Comparison of ENCODE assay signal across 8 cellular contexts in genomic region chr19:49553451-49554271, GRCh38. TPM values are rescaled to one million over a fixed set of nuclear protein-coding genes. Genes with fewer than 3 reads are reported as not detected.
DNase-seq lines count a peak whose midpoint lies in the region; ATAC-seq, FAIRE-seq and TF ChIP-seq lines count a peak whose summit lies in the region.

No MANE protein-coding gene starts in this region.

- H3K36me3 ChIP-seq in A673 (ENCODE audit: insufficient read depth, low read length, poor library complexity, severe bottlenecking) (peaks cover 47% of the 10 kb centered on the region), mucosa of descending colon (ENCODE audit: low read depth) (no peaks in the 10 kb centered on the region)

- TF ChIP-seq CTCF in A673 (conservative IDR thresholded peaks at IDR 0.05; ENCODE audit: low read depth, low read length), result no peak
- no peak for TF ChIP-seq CTCF in mucosa of descending colon (IDR thresholded peaks at IDR 0.05)

- ATAC-seq in mucosa of descending colon, result peak; percentile 70

- peaks cover 15% of the 10 kb centered on the region for H3K4me1 ChIP-seq in A673 (ENCODE audit: insufficient read depth, low read length, poor library complexity, severe bottlenecking)
- peaks cover 48% of the 10 kb centered on the region for H3K4me1 ChIP-seq in mucosa of descending colon (ENCODE audit: low read depth)

- no TSS peak for BruUV-seq in A673 (replicated peaks; lab: Mats Ljungman, UMichigan)

- peak overlapping the region; percentile 43 for H3K27ac ChIP-seq in A673 (ENCODE audit: low read depth, low read length, poor library complexity, severe bottlenecking)

- no peak for FAIRE-seq in RCC 7860 (lab: Jason Lieb, UNC)

- H3K9me3 ChIP-seq in A673 (ENCODE audit: low read depth, low read length, poor library complexity, severe bottlenecking) (no peaks in the 10 kb centered on the region), mucosa of descending colon (no peaks in the 10 kb centered on the region)

- POLR2A ChIA-PET in A673 (lab: Charles Lee; ENCODE audit: low non-redundant PET), result no interaction called here

- CTCF ChIA-PET in A673 (lab: Charles Lee), result no interaction called here

- no peak overlapping the region for H3K4me3 ChIP-seq in A673 (ENCODE audit: low read depth, low read length, poor library complexity, severe bottlenecking)
- H3K4me3 ChIP-seq in mucosa of descending colon, result no peak overlapping the region

- no peak for DNase-seq in A673 (ENCODE audit: low spot score)
- peak; percentile 23 for DNase-seq in RCC 7860 (ENCODE audit: low spot score)
- DNase-seq in astrocyte of the hippocampus (ENCODE audit: low read depth, low spot score), result peak; percentile 58
- DNase-seq in mucosa of descending colon, result peak; percentile 66 to 81 (median 71)
- no peak for DNase-seq in SKM-1 (lab: John Stamatoyannopoulos, UW; ENCODE audit: unreplicated experiment)
- no peak for DNase-seq in NCI-H524 treated with DMSO at 0.1 percent for 48 hours (lab: John Stamatoyannopoulos, UW)
- DNase-seq in NCI-H82 treated with DMSO at 0.1 percent for 48 hours (lab: John Stamatoyannopoulos, UW; ENCODE audit: unreplicated experiment), result no peak
- DNase-seq in NCI-H446 treated with DMSO at 0.1 percent for 48 hours (lab: John Stamatoyannopoulos, UW), result no peak

- intact Hi-C loops in A673 (cut with micrococcal nuclease; ENCODE audit: unreplicated experiment) (no loop called here), mucosa of descending colon (cut with DNase I, micrococcal nuclease) (no loop called here)

- no peaks in the 10 kb centered on the region for H3K27me3 ChIP-seq in A673 (replicated peaks; ENCODE audit: insufficient read depth, low read depth, low read length, poor library complexity)

RNA-seq across cellular contexts. Expression of gene RCN3, which starts 25.9 kb away (rescaled TPM):
- 82.9 and 95.3 TPM in 2 replicates for total RNA-seq in A673 (2021)
- 10 to 100 TPM; 28.5 to 42.2 (median 34.0) TPM for total RNA-seq in mucosa of descending colon

RNA-seq across cellular contexts. Expression of gene NOSIP, which starts 26.7 kb away (rescaled TPM):
- total RNA-seq in A673 (2021) (169 and 178 TPM in 2 replicates), mucosa of descending colon (10 to 100 TPM; 59.2 to 72.5 (median 66.3) TPM)

RNA-seq across cellular contexts. Expression of gene PRRG2, which starts 27.5 kb away (rescaled TPM):
- total RNA-seq in A673 (2021), result 1.5 and 1.9 TPM in 2 replicates
- total RNA-seq in mucosa of descending colon, result 10 to 100 TPM in 2 of 3 donors, 1 to 10 TPM in 1; 9.1 to 25.1 (median 18.9) TPM

RNA-seq across cellular contexts. Expression of gene PRR12, which starts 37.3 kb away (rescaled TPM):
- total RNA-seq in A673 (2021), result 51.4 and 54.0 TPM in 2 replicates
- total RNA-seq in mucosa of descending colon, result 10 to 100 TPM; 24.2 to 37.3 (median 26.2) TPM

RNA-seq across cellular contexts. Expression of gene FCGRT, which starts 41.2 kb away (rescaled TPM):
- total RNA-seq in A673 (2021), result 396 and 482 TPM in 2 replicates
- total RNA-seq in mucosa of descending colon, result 100 to 1,000 TPM; 308 to 537 (median 450) TPM

Comparison
In these comparisons a context has a peak if more than half of its experiments do, and no peak if none do; other contexts are left out.
1. DNase-seq: peak in RCC 7860 (single experiment), astrocyte of the hippocampus (single experiment) and mucosa of descending colon (3 of 3); none in A673 (single experiment), SKM-1 (single experiment), NCI-H524 treated with DMSO at 0.1 percent for 48 hours (single experiment), NCI-H82 treated with DMSO at 0.1 percent for 48 hours (single experiment) and NCI-H446 treated with DMSO at 0.1 percent for 48 hours (single experiment).